Comparison of ENCODE assay signal across 1 cellular context in the genomic region with DNA sequence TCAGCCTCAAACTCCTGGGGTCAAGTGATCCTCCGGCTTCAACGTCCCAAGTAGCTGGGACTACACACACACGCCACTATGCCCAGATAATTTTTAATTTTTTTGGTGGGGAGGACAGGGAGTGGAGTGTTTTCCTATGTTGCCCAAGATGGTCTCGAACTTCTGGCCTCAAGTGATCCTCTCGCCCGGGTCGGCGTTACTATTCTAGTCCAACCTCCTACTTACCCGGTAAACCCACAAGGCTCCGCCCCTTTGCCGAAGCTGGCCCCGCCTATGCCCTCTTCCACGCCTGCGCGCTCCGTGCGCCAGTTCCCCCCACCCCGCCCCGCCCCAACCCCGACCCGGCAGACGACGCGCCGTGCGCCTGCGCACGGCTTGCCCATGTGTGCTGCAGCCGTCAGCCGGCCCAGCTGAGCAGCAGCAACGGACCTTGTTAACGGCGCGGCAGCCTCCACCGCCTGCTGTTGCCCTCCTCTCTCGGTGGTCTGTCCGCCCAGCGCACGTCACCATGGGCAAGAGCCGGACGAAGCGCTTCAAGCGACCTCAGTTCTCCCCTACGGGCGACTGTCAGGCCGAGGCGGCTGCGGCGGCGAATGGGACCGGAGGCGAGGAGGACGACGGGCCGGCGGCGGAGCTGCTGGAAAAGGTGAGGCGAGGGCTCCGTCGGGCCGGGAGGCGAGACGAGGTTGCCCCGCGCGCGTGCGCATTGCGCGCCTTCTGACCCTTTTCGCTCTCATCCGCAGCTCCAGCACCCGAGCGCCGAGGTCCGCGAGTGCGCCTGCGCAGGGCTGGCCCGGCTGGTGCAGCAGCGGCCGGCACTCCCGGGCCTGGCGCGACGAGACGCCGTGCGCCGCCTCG.
TF ChIP-seq lines count a peak whose summit lies in the region.

A gene with protein sequence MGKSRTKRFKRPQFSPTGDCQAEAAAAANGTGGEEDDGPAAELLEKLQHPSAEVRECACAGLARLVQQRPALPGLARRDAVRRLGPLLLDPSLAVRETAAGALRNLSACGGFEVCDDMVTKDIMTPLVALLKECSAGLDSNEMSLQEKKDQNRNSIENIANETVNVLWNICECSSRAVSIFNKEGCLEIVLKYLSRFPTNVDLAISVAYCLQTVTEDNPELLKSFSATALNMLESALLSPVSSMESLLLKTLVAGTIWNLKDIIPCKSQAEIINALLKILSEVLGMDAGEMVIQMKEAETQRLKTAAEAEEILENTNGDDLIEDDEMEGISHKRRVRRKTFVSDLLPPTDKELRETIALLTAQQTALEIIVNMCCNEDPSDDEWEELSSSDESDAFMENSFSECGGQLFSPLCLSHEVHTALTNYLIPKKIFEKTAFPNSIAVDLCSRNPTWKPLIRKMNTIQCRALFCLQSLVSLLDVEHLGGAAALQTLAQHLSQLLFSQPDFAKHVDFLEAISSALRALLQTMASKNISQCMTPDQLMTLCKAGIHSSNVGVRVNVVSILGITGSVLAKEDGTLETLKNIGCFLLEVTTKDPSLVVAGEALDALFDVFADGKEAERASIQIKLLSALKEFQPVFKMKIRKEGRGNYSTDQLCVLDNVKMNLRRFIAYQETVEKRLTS (plus strand): TSS at position 347 of the 858 bp plus-strand sequence. CDS start 162 bp downstream, at position 509.

TF ChIP-seq in K562, 482 proteins besides CTCF, POLR2A, EP300 and RAD21 (continued from another document and continues in another):
- TF ChIP-seq, protein P1, sequence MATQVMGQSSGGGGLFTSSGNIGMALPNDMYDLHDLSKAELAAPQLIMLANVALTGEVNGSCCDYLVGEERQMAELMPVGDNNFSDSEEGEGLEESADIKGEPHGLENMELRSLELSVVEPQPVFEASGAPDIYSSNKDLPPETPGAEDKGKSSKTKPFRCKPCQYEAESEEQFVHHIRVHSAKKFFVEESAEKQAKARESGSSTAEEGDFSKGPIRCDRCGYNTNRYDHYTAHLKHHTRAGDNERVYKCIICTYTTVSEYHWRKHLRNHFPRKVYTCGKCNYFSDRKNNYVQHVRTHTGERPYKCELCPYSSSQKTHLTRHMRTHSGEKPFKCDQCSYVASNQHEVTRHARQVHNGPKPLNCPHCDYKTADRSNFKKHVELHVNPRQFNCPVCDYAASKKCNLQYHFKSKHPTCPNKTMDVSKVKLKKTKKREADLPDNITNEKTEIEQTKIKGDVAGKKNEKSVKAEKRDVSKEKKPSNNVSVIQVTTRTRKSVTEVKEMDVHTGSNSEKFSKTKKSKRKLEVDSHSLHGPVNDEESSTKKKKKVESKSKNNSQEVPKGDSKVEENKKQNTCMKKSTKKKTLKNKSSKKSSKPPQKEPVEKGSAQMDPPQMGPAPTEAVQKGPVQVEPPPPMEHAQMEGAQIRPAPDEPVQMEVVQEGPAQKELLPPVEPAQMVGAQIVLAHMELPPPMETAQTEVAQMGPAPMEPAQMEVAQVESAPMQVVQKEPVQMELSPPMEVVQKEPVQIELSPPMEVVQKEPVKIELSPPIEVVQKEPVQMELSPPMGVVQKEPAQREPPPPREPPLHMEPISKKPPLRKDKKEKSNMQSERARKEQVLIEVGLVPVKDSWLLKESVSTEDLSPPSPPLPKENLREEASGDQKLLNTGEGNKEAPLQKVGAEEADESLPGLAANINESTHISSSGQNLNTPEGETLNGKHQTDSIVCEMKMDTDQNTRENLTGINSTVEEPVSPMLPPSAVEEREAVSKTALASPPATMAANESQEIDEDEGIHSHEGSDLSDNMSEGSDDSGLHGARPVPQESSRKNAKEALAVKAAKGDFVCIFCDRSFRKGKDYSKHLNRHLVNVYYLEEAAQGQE (CRISPR knock-in tag; IDR thresholded peaks at IDR 0.05; ENCODE audit: low read depth): peak; percentile 32; the same call in 1 of the 2 replicates
- no peak for TF ChIP-seq NUFIP1 (IDR thresholded peaks at IDR 0.05; ENCODE audit: partially characterized antibody)
- TF ChIP-seq PRPF4 (IDR thresholded peaks at IDR 0.05; ENCODE audit: insufficient read depth, low read depth, low read length, poor library complexity, severe bottlenecking): no peak
- TF ChIP-seq FOXK1 (CRISPR knock-in tag; IDR thresholded peaks at IDR 0.05; ENCODE audit: borderline replicate concordance): no peak
- TF ChIP-seq KDM4B (IDR thresholded peaks at IDR 0.05; ENCODE audit: borderline replicate concordance in 2 of 2, low read depth in 1 of 2): no peak
- peak; percentile 53 for TF ChIP-seq RBM25 (IDR thresholded peaks at IDR 0.05; ENCODE audit: low read depth, low read length, severe bottlenecking)
- TF ChIP-seq ZNF436 (CRISPR knock-in tag; IDR thresholded peaks at IDR 0.05): no peak
- TF ChIP-seq ZNF12 (CRISPR knock-in tag; IDR thresholded peaks at IDR 0.05): no peak
- TF ChIP-seq, protein P2, sequence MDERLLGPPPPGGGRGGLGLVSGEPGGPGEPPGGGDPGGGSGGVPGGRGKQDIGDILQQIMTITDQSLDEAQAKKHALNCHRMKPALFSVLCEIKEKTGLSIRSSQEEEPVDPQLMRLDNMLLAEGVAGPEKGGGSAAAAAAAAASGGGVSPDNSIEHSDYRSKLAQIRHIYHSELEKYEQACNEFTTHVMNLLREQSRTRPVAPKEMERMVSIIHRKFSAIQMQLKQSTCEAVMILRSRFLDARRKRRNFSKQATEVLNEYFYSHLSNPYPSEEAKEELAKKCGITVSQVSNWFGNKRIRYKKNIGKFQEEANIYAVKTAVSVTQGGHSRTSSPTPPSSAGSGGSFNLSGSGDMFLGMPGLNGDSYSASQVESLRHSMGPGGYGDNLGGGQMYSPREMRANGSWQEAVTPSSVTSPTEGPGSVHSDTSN (CRISPR knock-in tag; IDR thresholded peaks at IDR 0.05; ENCODE audit: low read depth): no peak
- TF ChIP-seq, protein P2 (tag; conservative IDR thresholded peaks at IDR 0.05; ENCODE audit: low read depth): no peak
- TF ChIP-seq SMARCA5 (IDR thresholded peaks at IDR 0.05): no peak
- TF ChIP-seq, protein P3, sequence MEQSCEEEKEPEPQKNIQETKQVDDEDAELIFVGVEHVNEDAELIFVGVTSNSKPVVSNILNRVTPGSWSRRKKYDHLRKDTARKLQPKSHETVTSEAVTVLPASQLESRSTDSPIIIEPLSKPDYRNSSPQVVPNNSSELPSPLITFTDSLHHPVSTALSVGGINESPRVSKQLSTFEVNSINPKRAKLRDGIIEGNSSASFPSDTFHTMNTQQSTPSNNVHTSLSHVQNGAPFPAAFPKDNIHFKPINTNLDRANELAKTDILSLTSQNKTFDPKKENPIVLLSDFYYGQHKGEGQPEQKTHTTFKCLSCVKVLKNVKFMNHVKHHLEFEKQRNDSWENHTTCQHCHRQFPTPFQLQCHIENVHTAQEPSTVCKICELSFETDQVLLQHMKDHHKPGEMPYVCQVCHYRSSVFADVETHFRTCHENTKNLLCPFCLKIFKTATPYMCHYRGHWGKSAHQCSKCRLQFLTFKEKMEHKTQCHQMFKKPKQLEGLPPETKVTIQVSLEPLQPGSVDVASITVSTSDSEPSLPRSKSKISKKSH (CRISPR knock-in tag; IDR thresholded peaks at IDR 0.05): no peak
- TF ChIP-seq, protein P4, sequence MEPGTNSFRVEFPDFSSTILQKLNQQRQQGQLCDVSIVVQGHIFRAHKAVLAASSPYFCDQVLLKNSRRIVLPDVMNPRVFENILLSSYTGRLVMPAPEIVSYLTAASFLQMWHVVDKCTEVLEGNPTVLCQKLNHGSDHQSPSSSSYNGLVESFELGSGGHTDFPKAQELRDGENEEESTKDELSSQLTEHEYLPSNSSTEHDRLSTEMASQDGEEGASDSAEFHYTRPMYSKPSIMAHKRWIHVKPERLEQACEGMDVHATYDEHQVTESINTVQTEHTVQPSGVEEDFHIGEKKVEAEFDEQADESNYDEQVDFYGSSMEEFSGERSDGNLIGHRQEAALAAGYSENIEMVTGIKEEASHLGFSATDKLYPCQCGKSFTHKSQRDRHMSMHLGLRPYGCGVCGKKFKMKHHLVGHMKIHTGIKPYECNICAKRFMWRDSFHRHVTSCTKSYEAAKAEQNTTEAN (CRISPR knock-in tag; IDR thresholded peaks at IDR 0.05): no peak
- TF ChIP-seq, protein P5, sequence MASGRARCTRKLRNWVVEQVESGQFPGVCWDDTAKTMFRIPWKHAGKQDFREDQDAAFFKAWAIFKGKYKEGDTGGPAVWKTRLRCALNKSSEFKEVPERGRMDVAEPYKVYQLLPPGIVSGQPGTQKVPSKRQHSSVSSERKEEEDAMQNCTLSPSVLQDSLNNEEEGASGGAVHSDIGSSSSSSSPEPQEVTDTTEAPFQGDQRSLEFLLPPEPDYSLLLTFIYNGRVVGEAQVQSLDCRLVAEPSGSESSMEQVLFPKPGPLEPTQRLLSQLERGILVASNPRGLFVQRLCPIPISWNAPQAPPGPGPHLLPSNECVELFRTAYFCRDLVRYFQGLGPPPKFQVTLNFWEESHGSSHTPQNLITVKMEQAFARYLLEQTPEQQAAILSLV (tag; IDR thresholded peaks at IDR 0.05): no peak
- TF ChIP-seq SNIP1 (IDR thresholded peaks at IDR 0.05; ENCODE audit: low read depth): no peak
- no peak for TF ChIP-seq TEAD4 (IDR thresholded peaks at IDR 0.05; ENCODE audit: low read length)
- TF ChIP-seq TEAD4 (CRISPR knock-in tag; IDR thresholded peaks at IDR 0.05; ENCODE audit: borderline replicate concordance): no peak
- no peak for TF ChIP-seq HLTF (IDR thresholded peaks at IDR 0.05)
- no peak for TF ChIP-seq ZNF561 (CRISPR knock-in tag; conservative IDR thresholded peaks at IDR 0.05)
- TF ChIP-seq CHD2 (IDR thresholded peaks at IDR 0.05; ENCODE audit: low read depth, low read length): no peak
- no peak for TF ChIP-seq MAFK (IDR thresholded peaks at IDR 0.05; ENCODE audit: low read length)
- TF ChIP-seq, protein P6, sequence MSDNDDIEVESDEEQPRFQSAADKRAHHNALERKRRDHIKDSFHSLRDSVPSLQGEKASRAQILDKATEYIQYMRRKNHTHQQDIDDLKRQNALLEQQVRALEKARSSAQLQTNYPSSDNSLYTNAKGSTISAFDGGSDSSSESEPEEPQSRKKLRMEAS (CRISPR knock-in tag; IDR thresholded peaks at IDR 0.05): peak; percentile 74
- TF ChIP-seq, protein P7, sequence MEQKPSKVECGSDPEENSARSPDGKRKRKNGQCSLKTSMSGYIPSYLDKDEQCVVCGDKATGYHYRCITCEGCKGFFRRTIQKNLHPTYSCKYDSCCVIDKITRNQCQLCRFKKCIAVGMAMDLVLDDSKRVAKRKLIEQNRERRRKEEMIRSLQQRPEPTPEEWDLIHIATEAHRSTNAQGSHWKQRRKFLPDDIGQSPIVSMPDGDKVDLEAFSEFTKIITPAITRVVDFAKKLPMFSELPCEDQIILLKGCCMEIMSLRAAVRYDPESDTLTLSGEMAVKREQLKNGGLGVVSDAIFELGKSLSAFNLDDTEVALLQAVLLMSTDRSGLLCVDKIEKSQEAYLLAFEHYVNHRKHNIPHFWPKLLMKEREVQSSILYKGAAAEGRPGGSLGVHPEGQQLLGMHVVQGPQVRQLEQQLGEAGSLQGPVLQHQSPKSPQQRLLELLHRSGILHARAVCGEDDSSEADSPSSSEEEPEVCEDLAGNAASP (IDR thresholded peaks at IDR 0.05): no peak
- no peak for TF ChIP-seq PHF20 (IDR thresholded peaks at IDR 0.05; ENCODE audit: partially characterized antibody)
- TF ChIP-seq TRIM28 (IDR thresholded peaks at IDR 0.05): no peak
- no peak for TF ChIP-seq CAMTA2 (CRISPR knock-in tag; conservative IDR thresholded peaks at IDR 0.05)
- TF ChIP-seq ZKSCAN3 (CRISPR knock-in tag; IDR thresholded peaks at IDR 0.05): no peak
- TF ChIP-seq FOXA1 (IDR thresholded peaks at IDR 0.05; ENCODE audit: borderline replicate concordance): no peak
- no peak for TF ChIP-seq BDP1 (IDR thresholded peaks at IDR 0.05; ENCODE audit: insufficient read depth, insufficient read length)
- TF ChIP-seq TAF7 (tag; IDR thresholded peaks at IDR 0.05): no peak
- no peak for TF ChIP-seq NFXL1 (CRISPR knock-in tag; IDR thresholded peaks at IDR 0.05)
- no peak for TF ChIP-seq TCFL5 (CRISPR knock-in tag; conservative IDR thresholded peaks at IDR 0.05)
- no peak for TF ChIP-seq PURB (CRISPR knock-in tag; IDR thresholded peaks at IDR 0.05; ENCODE audit: low read depth)
- no peak for TF ChIP-seq CSDE1 (IDR thresholded peaks at IDR 0.05)
- no peak for TF ChIP-seq ZNF311 (CRISPR knock-in tag; IDR thresholded peaks at IDR 0.05)
- TF ChIP-seq BHLHE40 (IDR thresholded peaks at IDR 0.05; ENCODE audit: low read length): no peak
- TF ChIP-seq NFYB (IDR thresholded peaks at IDR 0.05; ENCODE audit: extremely low read depth, insufficient read length): no peak
- TF ChIP-seq LARP7 (IDR thresholded peaks at IDR 0.05): no peak
- TF ChIP-seq ZNF707 (CRISPR knock-in tag; conservative IDR thresholded peaks at IDR 0.05): no peak
- no peak for TF ChIP-seq ZC3H11A (IDR thresholded peaks at IDR 0.05; ENCODE audit: low read depth, low read length)
- TF ChIP-seq PHF8 (IDR thresholded peaks at IDR 0.05; ENCODE audit: borderline replicate concordance, low read length): peak; percentile 82; the same call in 1 of the 2 replicates
- no peak for TF ChIP-seq SETDB1 (IDR thresholded peaks at IDR 0.05; ENCODE audit: low read length)
- TF ChIP-seq ZC3H8 (IDR thresholded peaks at IDR 0.05): no peak
- no peak for TF ChIP-seq NFE2L1 (tag; IDR thresholded peaks at IDR 0.05; ENCODE audit: borderline replicate concordance, low read depth)
- no peak for TF ChIP-seq HEY1 (CRISPR knock-in tag; IDR thresholded peaks at IDR 0.05; ENCODE audit: borderline replicate concordance)
- no peak for TF ChIP-seq NCOR1 (IDR thresholded peaks at IDR 0.05)
- TF ChIP-seq, protein P8, sequence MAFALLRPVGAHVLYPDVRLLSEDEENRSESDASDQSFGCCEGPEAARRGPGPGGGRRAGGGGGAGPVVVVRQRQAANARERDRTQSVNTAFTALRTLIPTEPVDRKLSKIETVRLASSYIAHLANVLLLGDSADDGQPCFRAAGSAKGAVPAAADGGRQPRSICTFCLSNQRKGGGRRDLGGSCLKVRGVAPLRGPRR (CRISPR knock-in tag; IDR thresholded peaks at IDR 0.05): no peak
- peak; percentile 24 for TF ChIP-seq CCNT2 (IDR thresholded peaks at IDR 0.05; ENCODE audit: borderline replicate concordance, extremely low read depth, insufficient read length, low read depth, low read length)
